21 cellular contexts compared by ENCODE assay signal in the genomic region with DNA sequence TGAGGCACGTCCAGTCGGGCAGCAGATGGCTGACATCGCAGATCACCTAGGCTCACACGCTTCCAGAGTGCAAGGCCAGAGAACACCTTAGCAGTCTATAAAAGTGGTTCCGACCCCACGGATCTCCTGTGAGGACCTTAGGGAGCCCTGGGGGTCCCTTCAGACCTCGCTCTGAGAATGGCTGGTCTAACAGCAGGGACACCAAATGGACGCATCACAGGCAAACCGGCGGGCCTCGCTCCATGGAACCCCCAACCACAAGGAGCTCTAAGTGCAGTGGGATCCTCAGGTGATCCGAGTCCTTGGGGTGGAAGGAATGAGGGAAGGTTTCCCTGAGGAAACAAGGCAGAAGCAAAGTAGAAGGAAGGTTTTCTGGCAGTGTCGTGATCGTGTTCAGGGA.
A peak's percentile ranks its signal among the peaks of the same experiment; 100 is the strongest.
DNase-seq lines count a peak whose midpoint lies in the region; ATAC-seq, FAIRE-seq and TF ChIP-seq lines count a peak whose summit lies in the region.
"Had no signal": no experiment of that assay in that cellular context is flagged by ENCODE, and none has a peak within 500 bp of the region (broad histone marks: within the 10 kb centered on the region; RNA-seq: fewer than 3 reads in every experiment).

No MANE protein-coding gene starts in this region.

- TF ChIP-seq CTCF in ascending aorta (IDR thresholded peaks at IDR 0.05) (no peak), stomach (IDR thresholded peaks at IDR 0.05) (no peak), vagina (IDR thresholded peaks at IDR 0.05) (no peak), HepG2 (CRISPR knock-in tag; IDR thresholded peaks at IDR 0.05) (no peak)

- no peak for FAIRE-seq in HepG2 (lab: Jason Lieb, UNC)
- FAIRE-seq: GM12878, GM19239, H1 had no signal

- peaks cover 26 to 38% of the 10 kb centered on the region in 2 donors for H3K4me1 ChIP-seq in ascending aorta
- H3K4me1 ChIP-seq in stomach = peaks cover 4 to 41% (median 13%) of the 10 kb centered on the region in 4 donors
- H3K4me1 ChIP-seq in vagina = peaks cover 7% of the 10 kb centered on the region
- no peaks in the 10 kb centered on the region for H3K4me1 ChIP-seq in HepG2 (ENCODE audit: insufficient read depth, low read length)

- H3K27ac ChIP-seq in ascending aorta (peak overlapping the region; percentile 83 to 84), stomach (peak overlapping the region in 3 of 5 donors; percentile 54 to 86 (median 82)), vagina (no peak overlapping the region), HepG2 (ENCODE audit: extremely low read length, insufficient read depth, low read length) (no peak overlapping the region)
- H3K27ac ChIP-seq: GM23248 had no signal

- H3K36me3 ChIP-seq in ascending aorta = no peaks in the 10 kb centered on the region
- H3K36me3 ChIP-seq in stomach = no peaks in the 10 kb centered on the region
- H3K36me3 ChIP-seq in vagina = no peaks in the 10 kb centered on the region
- H3K36me3 ChIP-seq in HepG2 (replicated peaks in 1 of 2; ENCODE audit: control insufficient read depth in 1 of 2, insufficient read depth in 2 of 2, low read length in 2 of 2) = no peaks in the 10 kb centered on the region

- DNase-seq in ascending aorta (ENCODE audit: low spot score in 2 of 2) (no peak), islet precursor cell (peak; percentile 27), stomach (no peak), vagina (ENCODE audit: extremely low spot score in 2 of 2) (peak; percentile 71 to 88), HepG2 (ENCODE audit: low spot score) (no peak), A172 (ENCODE audit: low spot score) (no peak)
- no peak for DNase-seq in activated CD4-positive, alpha-beta T cell treated with anti-CD3 and anti-CD28 coated beads, Interleukin-2, amount 50 U/mL, for 48 hours
- DNase-seq: 8988T; C1 segment of cervical spinal cord; Calu3; CD4-positive, alpha-beta memory T cell; COR-L47; DMS79; EL; GDM1; GM23248; H7; HCEC 1CT had no signal

- POLR2A ChIA-PET in HepG2 (lab: Yijun Ruan, JAX) = no interaction called here

- no peaks in the 10 kb centered on the region for H4K20me1 ChIP-seq in HepG2 (ENCODE audit: insufficient read depth, low read length)

- H3K4me3 ChIP-seq in ascending aorta = no peak overlapping the region
- no peak overlapping the region for H3K4me3 ChIP-seq in stomach
- no peak overlapping the region for H3K4me3 ChIP-seq in vagina
- no peak overlapping the region for H3K4me3 ChIP-seq in HepG2 (replicated peaks in 1 of 3; ENCODE audit: insufficient read depth in 1 of 3, low read depth in 2 of 3, low read length in 3 of 3)
- H3K4me3 ChIP-seq: GM12878, GM23248 had no signal

- intact Hi-C loops in ascending aorta (cut with DNase I) (loop anchor here (5.0 kb wide), 1 partner anchor 49 kb away; no protein-coding TSS in a partner anchor), stomach (cut with DNase I; ENCODE audit: low total_unique reads) (no loop called here), vagina (cut with DNase I) (no loop called here), HepG2 (cut with micrococcal nuclease; ENCODE audit: unreplicated experiment) (no loop called here)

- TF ChIP-seq POLR2A in stomach (IDR thresholded peaks at IDR 0.05) = no peak
- TF ChIP-seq POLR2A in vagina (IDR thresholded peaks at IDR 0.05) = no peak
- no peak for TF ChIP-seq POLR2A in HepG2 (IDR thresholded peaks at IDR 0.05; ENCODE audit: insufficient read depth in 1 of 2, low read depth in 2 of 2, low read length in 2 of 2)

- no peak overlapping the region for H2AFZ ChIP-seq in HepG2 (ENCODE audit: low read length)
- H2AFZ ChIP-seq: GM23248 had no signal

- CTCF ChIA-PET in HepG2 (lab: Yijun Ruan, JAX; ENCODE audit: low intra/inter-chr PET ratio, low total read pairs) = no interaction called here

- no peak for ATAC-seq in HepG2
- ATAC-seq: GM12878 had no signal

- 85 to 92% (median 88%) methylated on average over 14 of the region's 14 CpGs for WGBS in stomach, 5 donors
- WGBS in HepG2 (ENCODE audit: low lambda C conversion rate) = 27% methylated on average over 11 of the region's 14 CpGs

- H3K79me2 ChIP-seq in HepG2 (ENCODE audit: insufficient read depth, low read length) = no peaks in the 10 kb centered on the region

- no peak overlapping the region for H3K9ac ChIP-seq in HepG2 (ENCODE audit: insufficient read depth, low read depth, low read length)
- H3K9ac ChIP-seq: GM23248 had no signal

- in situ Hi-C loops in HepG2 (cut with HindIII; ENCODE audit: extremely low pct_ligation_motif_present, low pct_unique_long_range_greater_than_20kb) = no loop called here

- no peak overlapping the region for H3K4me2 ChIP-seq in HepG2 (ENCODE audit: low read depth, low read length)

- BruUV-seq in HepG2 (replicated peaks; lab: Mats Ljungman, UMichigan) = no TSS peak

- TF ChIP-seq RAD21 in HepG2 (CRISPR knock-in tag; IDR thresholded peaks at IDR 0.05) = no peak

- TF ChIP-seq EP300 in stomach (IDR thresholded peaks at IDR 0.05) = no peak
- TF ChIP-seq EP300 in HepG2 (IDR thresholded peaks at IDR 0.05; ENCODE audit: low read depth in 2 of 2, low read length in 2 of 2) = no peak
- TF ChIP-seq EP300 in HepG2 (CRISPR knock-in tag; IDR thresholded peaks at IDR 0.05; ENCODE audit: borderline replicate concordance) = no peak

- no peaks in the 10 kb centered on the region for H3K9me3 ChIP-seq in ascending aorta
- no peaks in the 10 kb centered on the region for H3K9me3 ChIP-seq in stomach
- H3K9me3 ChIP-seq in vagina = no peaks in the 10 kb centered on the region
- no peaks in the 10 kb centered on the region for H3K9me3 ChIP-seq in HepG2 (ENCODE audit: low read length)

- H3K27me3 ChIP-seq in ascending aorta = no peaks in the 10 kb centered on the region
- no peaks in the 10 kb centered on the region for H3K27me3 ChIP-seq in stomach
- H3K27me3 ChIP-seq in vagina = no peaks in the 10 kb centered on the region
- peaks cover 23 to 83% of the 10 kb centered on the region in 2 experiments for H3K27me3 ChIP-seq in HepG2 (ENCODE audit: control insufficient read depth in 1 of 2, insufficient read depth in 2 of 2, low read length in 2 of 2)

TF ChIP-seq in HepG2, 621 proteins besides CTCF, POLR2A, EP300 and RAD21:
- TF ChIP-seq ZNF160 (CRISPR knock-in tag; IDR thresholded peaks at IDR 0.05) (no peak), TOE1 (CRISPR knock-in tag; IDR thresholded peaks at IDR 0.05) (no peak), ARNT (IDR thresholded peaks at IDR 0.05) (no peak)
- TF ChIP-seq, protein P1, sequence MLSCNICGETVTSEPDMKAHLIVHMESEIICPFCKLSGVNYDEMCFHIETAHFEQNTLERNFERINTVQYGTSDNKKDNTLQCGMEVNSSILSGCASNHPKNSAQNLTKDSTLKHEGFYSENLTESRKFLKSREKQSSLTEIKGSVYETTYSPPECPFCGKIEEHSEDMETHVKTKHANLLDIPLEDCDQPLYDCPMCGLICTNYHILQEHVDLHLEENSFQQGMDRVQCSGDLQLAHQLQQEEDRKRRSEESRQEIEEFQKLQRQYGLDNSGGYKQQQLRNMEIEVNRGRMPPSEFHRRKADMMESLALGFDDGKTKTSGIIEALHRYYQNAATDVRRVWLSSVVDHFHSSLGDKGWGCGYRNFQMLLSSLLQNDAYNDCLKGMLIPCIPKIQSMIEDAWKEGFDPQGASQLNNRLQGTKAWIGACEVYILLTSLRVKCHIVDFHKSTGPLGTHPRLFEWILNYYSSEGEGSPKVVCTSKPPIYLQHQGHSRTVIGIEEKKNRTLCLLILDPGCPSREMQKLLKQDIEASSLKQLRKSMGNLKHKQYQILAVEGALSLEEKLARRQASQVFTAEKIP (CRISPR knock-in tag; IDR thresholded peaks at IDR 0.05; ENCODE audit: borderline replicate concordance) = no peak
- TF ChIP-seq, protein P2, sequence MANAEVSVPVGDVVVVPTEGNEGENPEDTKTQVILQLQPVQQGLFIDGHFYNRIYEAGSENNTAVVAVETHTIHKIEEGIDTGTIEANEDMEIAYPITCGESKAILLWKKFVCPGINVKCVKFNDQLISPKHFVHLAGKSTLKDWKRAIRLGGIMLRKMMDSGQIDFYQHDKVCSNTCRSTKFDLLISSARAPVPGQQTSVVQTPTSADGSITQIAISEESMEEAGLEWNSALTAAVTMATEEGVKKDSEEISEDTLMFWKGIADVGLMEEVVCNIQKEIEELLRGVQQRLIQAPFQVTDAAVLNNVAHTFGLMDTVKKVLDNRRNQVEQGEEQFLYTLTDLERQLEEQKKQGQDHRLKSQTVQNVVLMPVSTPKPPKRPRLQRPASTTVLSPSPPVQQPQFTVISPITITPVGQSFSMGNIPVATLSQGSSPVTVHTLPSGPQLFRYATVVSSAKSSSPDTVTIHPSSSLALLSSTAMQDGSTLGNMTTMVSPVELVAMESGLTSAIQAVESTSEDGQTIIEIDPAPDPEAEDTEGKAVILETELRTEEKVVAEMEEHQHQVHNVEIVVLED (CRISPR knock-in tag; IDR thresholded peaks at IDR 0.05; ENCODE audit: borderline replicate concordance) = no peak
- TF ChIP-seq, protein P3, sequence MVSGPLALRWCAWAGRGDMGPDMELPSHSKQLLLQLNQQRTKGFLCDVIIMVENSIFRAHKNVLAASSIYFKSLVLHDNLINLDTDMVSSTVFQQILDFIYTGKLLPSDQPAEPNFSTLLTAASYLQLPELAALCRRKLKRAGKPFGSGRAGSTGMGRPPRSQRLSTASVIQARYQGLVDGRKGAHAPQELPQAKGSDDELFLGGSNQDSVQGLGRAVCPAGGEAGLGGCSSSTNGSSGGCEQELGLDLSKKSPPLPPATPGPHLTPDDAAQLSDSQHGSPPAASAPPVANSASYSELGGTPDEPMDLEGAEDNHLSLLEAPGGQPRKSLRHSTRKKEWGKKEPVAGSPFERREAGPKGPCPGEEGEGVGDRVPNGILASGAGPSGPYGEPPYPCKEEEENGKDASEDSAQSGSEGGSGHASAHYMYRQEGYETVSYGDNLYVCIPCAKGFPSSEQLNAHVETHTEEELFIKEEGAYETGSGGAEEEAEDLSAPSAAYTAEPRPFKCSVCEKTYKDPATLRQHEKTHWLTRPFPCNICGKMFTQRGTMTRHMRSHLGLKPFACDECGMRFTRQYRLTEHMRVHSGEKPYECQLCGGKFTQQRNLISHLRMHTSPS (CRISPR knock-in tag; IDR thresholded peaks at IDR 0.05; ENCODE audit: low read depth) = no peak

Comparison
In these comparisons a context has a peak if more than half of its experiments do, and no peak if none do; other contexts are left out.
1. DNase-seq: peak in islet precursor cell (single experiment) and vagina (2 of 2); none in ascending aorta (0 of 2), stomach (single experiment), activated CD4-positive, alpha-beta T cell treated with anti-CD3 and anti-CD28 coated beads, Interleukin-2, amount 50 U/mL, for 48 hours (0 of 2), HepG2 (single experiment) and A172 (single experiment).
2. H3K27ac ChIP-seq: peak in ascending aorta (2 of 2) and stomach (3 of 5); none in vagina (single experiment) and HepG2 (single experiment).